ENCODE assay signal across 1 cellular context in genomic region chr22:33006220-33006954, GRCh38.
TF ChIP-seq lines count a peak whose summit lies in the region.

No MANE protein-coding gene starts in this region.

TF ChIP-seq in HepG2, 621 proteins besides CTCF, POLR2A, EP300 and RAD21 (continued from another document and continues in another):
- TF ChIP-seq, protein P1, sequence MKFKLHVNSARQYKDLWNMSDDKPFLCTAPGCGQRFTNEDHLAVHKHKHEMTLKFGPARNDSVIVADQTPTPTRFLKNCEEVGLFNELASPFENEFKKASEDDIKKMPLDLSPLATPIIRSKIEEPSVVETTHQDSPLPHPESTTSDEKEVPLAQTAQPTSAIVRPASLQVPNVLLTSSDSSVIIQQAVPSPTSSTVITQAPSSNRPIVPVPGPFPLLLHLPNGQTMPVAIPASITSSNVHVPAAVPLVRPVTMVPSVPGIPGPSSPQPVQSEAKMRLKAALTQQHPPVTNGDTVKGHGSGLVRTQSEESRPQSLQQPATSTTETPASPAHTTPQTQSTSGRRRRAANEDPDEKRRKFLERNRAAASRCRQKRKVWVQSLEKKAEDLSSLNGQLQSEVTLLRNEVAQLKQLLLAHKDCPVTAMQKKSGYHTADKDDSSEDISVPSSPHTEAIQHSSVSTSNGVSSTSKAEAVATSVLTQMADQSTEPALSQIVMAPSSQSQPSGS (CRISPR knock-in tag; IDR thresholded peaks at IDR 0.05), result peak; percentile 62; the same call in 1 of the 2 replicates
- TF ChIP-seq TBX2 (CRISPR knock-in tag; IDR thresholded peaks at IDR 0.05; ENCODE audit: borderline replicate concordance) (peak; percentile 80; the same call in 1 of the 2 replicates), HNRNPLL (IDR thresholded peaks at IDR 0.05; ENCODE audit: low read depth, low read length, poor library complexity, severe bottlenecking) (no peak), HMG20B (CRISPR knock-in tag; conservative IDR thresholded peaks at IDR 0.05) (peak; percentile 61; the same call in 1 of the 2 replicates), GFI1 (CRISPR knock-in tag; IDR thresholded peaks at IDR 0.05; ENCODE audit: borderline replicate concordance) (peak; percentile 82; the same call in 1 of the 2 replicates), LBX2 (CRISPR knock-in tag; IDR thresholded peaks at IDR 0.05; ENCODE audit: borderline replicate concordance) (no peak), ZNF292 (CRISPR knock-in tag; IDR thresholded peaks at IDR 0.05; ENCODE audit: borderline replicate concordance, low read depth) (peak; percentile 63; the same call in 1 of the 2 replicates), ZBTB20 (CRISPR knock-in tag; IDR thresholded peaks at IDR 0.05; ENCODE audit: borderline replicate concordance, low read depth) (peak; percentile 17; the same call in 1 of the 2 replicates), SIX1 (CRISPR knock-in tag; IDR thresholded peaks at IDR 0.05; ENCODE audit: borderline replicate concordance) (0 out of 2 replicates have a peak, but pooled peaks have one; percentile 16), GPN1 (CRISPR knock-in tag; IDR thresholded peaks at IDR 0.05; ENCODE audit: borderline replicate concordance) (no peak), SRSF1 (optimal IDR thresholded peaks at IDR 0.05; ENCODE audit: low read depth, low read length) (no peak), FOXP4 (CRISPR knock-in tag; IDR thresholded peaks at IDR 0.05) (peak; percentile 90), ZNF282 (IDR thresholded peaks at IDR 0.05; ENCODE audit: partially characterized antibody) (no peak), BHLHE40 (IDR thresholded peaks at IDR 0.05; ENCODE audit: low read length) (no peak), TARDBP (CRISPR knock-in tag; IDR thresholded peaks at IDR 0.05) (peak; percentile 59; the same call in 1 of the 2 replicates), SP5 (CRISPR knock-in tag; IDR thresholded peaks at IDR 0.05; ENCODE audit: borderline replicate concordance, low read depth) (0 out of 2 replicates have a peak, but pooled peaks have one; percentile 26), CREB3 (CRISPR knock-in tag; IDR thresholded peaks at IDR 0.05) (no peak), ZNF790 (CRISPR knock-in tag; IDR thresholded peaks at IDR 0.05; ENCODE audit: borderline replicate concordance) (peak; percentile 29; the same call in 1 of the 2 replicates), ELF4 (CRISPR knock-in tag; IDR thresholded peaks at IDR 0.05; ENCODE audit: borderline replicate concordance) (no peak), ZNF597 (CRISPR knock-in tag; IDR thresholded peaks at IDR 0.05) (no peak), CCAR2 (optimal IDR thresholded peaks at IDR 0.05; ENCODE audit: low read depth, low read length) (no peak), WIZ (CRISPR knock-in tag; IDR thresholded peaks at IDR 0.05) (no peak), ZNF501 (CRISPR knock-in tag; IDR thresholded peaks at IDR 0.05) (peak; percentile 57; the same call in 1 of the 2 replicates), SMYD3 (CRISPR knock-in tag; IDR thresholded peaks at IDR 0.05) (0 out of 2 replicates have a peak, but pooled peaks have one; percentile 32), PCBP1 (IDR thresholded peaks at IDR 0.05; ENCODE audit: borderline replicate concordance, low read depth, low read length) (no peak), RBAK (CRISPR knock-in tag; IDR thresholded peaks at IDR 0.05) (no peak), MYPOP (CRISPR knock-in tag; IDR thresholded peaks at IDR 0.05) (no peak)
- TF ChIP-seq, protein P2, sequence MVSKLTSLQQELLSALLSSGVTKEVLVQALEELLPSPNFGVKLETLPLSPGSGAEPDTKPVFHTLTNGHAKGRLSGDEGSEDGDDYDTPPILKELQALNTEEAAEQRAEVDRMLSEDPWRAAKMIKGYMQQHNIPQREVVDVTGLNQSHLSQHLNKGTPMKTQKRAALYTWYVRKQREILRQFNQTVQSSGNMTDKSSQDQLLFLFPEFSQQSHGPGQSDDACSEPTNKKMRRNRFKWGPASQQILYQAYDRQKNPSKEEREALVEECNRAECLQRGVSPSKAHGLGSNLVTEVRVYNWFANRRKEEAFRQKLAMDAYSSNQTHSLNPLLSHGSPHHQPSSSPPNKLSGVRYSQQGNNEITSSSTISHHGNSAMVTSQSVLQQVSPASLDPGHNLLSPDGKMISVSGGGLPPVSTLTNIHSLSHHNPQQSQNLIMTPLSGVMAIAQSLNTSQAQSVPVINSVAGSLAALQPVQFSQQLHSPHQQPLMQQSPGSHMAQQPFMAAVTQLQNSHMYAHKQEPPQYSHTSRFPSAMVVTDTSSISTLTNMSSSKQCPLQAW (CRISPR knock-in tag; IDR thresholded peaks at IDR 0.05), result peak; percentile 37; the same call in 1 of the 2 replicates
- TF ChIP-seq, protein P3, sequence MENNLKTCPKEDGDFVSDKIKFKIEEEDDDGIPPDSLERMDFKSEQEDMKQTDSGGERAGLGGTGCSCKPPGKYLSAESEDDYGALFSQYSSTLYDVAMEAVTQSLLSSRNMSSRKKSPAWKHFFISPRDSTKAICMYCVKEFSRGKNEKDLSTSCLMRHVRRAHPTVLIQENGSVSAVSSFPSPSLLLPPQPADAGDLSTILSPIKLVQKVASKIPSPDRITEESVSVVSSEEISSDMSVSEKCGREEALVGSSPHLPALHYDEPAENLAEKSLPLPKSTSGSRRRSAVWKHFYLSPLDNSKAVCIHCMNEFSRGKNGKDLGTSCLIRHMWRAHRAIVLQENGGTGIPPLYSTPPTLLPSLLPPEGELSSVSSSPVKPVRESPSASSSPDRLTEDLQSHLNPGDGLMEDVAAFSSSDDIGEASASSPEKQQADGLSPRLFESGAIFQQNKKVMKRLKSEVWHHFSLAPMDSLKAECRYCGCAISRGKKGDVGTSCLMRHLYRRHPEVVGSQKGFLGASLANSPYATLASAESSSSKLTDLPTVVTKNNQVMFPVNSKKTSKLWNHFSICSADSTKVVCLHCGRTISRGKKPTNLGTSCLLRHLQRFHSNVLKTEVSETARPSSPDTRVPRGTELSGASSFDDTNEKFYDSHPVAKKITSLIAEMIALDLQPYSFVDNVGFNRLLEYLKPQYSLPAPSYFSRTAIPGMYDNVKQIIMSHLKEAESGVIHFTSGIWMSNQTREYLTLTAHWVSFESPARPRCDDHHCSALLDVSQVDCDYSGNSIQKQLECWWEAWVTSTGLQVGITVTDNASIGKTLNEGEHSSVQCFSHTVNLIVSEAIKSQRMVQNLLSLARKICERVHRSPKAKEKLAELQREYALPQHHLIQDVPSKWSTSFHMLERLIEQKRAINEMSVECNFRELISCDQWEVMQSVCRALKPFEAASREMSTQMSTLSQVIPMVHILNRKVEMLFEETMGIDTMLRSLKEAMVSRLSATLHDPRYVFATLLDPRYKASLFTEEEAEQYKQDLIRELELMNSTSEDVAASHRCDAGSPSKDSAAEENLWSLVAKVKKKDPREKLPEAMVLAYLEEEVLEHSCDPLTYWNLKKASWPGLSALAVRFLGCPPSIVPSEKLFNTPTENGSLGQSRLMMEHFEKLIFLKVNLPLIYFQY (CRISPR knock-in tag; IDR thresholded peaks at IDR 0.05; ENCODE audit: borderline replicate concordance), result 0 out of 2 replicates have a peak, but pooled peaks have one; percentile 29
- TF ChIP-seq, protein P4, sequence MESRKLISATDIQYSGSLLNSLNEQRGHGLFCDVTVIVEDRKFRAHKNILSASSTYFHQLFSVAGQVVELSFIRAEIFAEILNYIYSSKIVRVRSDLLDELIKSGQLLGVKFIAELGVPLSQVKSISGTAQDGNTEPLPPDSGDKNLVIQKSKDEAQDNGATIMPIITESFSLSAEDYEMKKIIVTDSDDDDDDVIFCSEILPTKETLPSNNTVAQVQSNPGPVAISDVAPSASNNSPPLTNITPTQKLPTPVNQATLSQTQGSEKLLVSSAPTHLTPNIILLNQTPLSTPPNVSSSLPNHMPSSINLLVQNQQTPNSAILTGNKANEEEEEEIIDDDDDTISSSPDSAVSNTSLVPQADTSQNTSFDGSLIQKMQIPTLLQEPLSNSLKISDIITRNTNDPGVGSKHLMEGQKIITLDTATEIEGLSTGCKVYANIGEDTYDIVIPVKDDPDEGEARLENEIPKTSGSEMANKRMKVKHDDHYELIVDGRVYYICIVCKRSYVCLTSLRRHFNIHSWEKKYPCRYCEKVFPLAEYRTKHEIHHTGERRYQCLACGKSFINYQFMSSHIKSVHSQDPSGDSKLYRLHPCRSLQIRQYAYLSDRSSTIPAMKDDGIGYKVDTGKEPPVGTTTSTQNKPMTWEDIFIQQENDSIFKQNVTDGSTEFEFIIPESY (CRISPR knock-in tag; IDR thresholded peaks at IDR 0.05), result no peak
- TF ChIP-seq, protein P5, sequence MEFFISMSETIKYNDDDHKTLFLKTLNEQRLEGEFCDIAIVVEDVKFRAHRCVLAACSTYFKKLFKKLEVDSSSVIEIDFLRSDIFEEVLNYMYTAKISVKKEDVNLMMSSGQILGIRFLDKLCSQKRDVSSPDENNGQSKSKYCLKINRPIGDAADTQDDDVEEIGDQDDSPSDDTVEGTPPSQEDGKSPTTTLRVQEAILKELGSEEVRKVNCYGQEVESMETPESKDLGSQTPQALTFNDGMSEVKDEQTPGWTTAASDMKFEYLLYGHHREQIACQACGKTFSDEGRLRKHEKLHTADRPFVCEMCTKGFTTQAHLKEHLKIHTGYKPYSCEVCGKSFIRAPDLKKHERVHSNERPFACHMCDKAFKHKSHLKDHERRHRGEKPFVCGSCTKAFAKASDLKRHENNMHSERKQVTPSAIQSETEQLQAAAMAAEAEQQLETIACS (CRISPR knock-in tag; IDR thresholded peaks at IDR 0.05), result no peak
- TF ChIP-seq, protein P6, sequence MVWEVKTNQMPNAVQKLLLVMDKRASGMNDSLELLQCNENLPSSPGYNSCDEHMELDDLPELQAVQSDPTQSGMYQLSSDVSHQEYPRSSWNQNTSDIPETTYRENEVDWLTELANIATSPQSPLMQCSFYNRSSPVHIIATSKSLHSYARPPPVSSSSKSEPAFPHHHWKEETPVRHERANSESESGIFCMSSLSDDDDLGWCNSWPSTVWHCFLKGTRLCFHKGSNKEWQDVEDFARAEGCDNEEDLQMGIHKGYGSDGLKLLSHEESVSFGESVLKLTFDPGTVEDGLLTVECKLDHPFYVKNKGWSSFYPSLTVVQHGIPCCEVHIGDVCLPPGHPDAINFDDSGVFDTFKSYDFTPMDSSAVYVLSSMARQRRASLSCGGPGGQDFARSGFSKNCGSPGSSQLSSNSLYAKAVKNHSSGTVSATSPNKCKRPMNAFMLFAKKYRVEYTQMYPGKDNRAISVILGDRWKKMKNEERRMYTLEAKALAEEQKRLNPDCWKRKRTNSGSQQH (CRISPR knock-in tag; IDR thresholded peaks at IDR 0.05; ENCODE audit: low read depth), result no peak
